ENCODE assay signal across 1 cellular context in the genomic region with DNA sequence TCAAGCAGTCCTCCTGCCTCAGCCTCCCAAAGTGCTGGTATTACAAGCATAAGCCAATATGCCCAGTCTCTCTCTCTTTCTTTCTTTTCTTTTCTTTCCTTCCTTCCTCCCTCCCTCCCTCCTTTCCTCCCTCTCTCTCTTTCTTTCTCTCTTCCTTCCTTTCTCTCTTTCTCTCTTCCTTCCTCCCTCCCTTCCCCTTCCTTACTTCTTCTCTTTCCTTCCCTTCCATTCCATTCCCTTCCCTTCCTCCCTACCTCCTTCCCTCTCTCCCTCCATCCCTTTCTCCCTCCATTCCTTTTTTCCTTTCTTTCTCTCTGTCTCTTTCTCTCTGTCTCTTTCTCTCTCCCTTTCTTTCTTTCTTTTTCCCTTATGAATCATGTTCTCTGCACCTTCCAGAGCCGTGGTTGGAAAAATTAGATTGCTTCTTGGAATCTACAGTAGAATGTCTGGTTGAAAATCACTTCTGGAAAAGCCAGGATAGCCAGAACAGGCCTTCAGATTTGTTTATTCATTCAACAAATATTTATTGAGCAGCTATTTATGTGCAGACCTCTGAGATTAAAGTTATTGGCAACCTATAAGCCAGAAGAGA.
TF ChIP-seq lines count a peak whose summit lies in the region.

No MANE protein-coding gene starts in this region.

TF ChIP-seq in HepG2, 621 proteins besides CTCF, POLR2A, EP300 and RAD21 (continued from another document and continues in another):
- TF ChIP-seq, protein P1, sequence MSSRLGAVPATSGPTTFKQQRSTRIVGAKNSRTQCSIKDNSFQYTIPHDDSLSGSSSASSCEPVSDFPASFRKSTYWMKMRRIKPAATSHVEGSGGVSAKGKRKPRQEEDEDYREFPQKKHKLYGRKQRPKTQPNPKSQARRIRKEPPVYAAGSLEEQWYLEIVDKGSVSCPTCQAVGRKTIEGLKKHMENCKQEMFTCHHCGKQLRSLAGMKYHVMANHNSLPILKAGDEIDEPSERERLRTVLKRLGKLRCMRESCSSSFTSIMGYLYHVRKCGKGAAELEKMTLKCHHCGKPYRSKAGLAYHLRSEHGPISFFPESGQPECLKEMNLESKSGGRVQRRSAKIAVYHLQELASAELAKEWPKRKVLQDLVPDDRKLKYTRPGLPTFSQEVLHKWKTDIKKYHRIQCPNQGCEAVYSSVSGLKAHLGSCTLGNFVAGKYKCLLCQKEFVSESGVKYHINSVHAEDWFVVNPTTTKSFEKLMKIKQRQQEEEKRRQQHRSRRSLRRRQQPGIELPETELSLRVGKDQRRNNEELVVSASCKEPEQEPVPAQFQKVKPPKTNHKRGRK (CRISPR knock-in tag; IDR thresholded peaks at IDR 0.05) = 0 out of 2 replicates have a peak, but pooled peaks have one; percentile 68
- TF ChIP-seq, protein P2, sequence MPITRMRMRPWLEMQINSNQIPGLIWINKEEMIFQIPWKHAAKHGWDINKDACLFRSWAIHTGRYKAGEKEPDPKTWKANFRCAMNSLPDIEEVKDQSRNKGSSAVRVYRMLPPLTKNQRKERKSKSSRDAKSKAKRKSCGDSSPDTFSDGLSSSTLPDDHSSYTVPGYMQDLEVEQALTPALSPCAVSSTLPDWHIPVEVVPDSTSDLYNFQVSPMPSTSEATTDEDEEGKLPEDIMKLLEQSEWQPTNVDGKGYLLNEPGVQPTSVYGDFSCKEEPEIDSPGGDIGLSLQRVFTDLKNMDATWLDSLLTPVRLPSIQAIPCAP (CRISPR knock-in tag; IDR thresholded peaks at IDR 0.05; ENCODE audit: low read depth) = no peak
- TF ChIP-seq, protein P3, sequence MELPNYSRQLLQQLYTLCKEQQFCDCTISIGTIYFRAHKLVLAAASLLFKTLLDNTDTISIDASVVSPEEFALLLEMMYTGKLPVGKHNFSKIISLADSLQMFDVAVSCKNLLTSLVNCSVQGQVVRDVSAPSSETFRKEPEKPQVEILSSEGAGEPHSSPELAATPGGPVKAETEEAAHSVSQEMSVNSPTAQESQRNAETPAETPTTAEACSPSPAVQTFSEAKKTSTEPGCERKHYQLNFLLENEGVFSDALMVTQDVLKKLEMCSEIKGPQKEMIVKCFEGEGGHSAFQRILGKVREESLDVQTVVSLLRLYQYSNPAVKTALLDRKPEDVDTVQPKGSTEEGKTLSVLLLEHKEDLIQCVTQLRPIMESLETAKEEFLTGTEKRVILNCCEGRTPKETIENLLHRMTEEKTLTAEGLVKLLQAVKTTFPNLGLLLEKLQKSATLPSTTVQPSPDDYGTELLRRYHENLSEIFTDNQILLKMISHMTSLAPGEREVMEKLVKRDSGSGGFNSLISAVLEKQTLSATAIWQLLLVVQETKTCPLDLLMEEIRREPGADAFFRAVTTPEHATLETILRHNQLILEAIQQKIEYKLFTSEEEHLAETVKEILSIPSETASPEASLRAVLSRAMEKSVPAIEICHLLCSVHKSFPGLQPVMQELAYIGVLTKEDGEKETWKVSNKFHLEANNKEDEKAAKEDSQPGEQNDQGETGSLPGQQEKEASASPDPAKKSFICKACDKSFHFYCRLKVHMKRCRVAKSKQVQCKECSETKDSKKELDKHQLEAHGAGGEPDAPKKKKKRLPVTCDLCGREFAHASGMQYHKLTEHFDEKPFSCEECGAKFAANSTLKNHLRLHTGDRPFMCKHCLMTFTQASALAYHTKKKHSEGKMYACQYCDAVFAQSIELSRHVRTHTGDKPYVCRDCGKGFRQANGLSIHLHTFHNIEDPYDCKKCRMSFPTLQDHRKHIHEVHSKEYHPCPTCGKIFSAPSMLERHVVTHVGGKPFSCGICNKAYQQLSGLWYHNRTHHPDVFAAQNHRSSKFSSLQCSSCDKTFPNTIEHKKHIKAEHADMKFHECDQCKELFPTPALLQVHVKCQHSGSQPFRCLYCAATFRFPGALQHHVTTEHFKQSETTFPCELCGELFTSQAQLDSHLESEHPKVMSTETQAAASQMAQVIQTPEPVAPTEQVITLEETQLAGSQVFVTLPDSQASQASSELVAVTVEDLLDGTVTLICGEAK (IDR thresholded peaks at IDR 0.05) = peak; percentile 30; the same call in 1 of the 2 replicates
- TF ChIP-seq, protein P3 (CRISPR knock-in tag; IDR thresholded peaks at IDR 0.05) = no peak
- no peak for TF ChIP-seq JUND (CRISPR knock-in tag; IDR thresholded peaks at IDR 0.05)
- TF ChIP-seq PLRG1 (conservative IDR thresholded peaks at IDR 0.05) = 0 out of 2 replicates have a peak, but pooled peaks have one; percentile 64
- TF ChIP-seq SP4 (CRISPR knock-in tag; IDR thresholded peaks at IDR 0.05) = no peak
- TF ChIP-seq, protein P4, sequence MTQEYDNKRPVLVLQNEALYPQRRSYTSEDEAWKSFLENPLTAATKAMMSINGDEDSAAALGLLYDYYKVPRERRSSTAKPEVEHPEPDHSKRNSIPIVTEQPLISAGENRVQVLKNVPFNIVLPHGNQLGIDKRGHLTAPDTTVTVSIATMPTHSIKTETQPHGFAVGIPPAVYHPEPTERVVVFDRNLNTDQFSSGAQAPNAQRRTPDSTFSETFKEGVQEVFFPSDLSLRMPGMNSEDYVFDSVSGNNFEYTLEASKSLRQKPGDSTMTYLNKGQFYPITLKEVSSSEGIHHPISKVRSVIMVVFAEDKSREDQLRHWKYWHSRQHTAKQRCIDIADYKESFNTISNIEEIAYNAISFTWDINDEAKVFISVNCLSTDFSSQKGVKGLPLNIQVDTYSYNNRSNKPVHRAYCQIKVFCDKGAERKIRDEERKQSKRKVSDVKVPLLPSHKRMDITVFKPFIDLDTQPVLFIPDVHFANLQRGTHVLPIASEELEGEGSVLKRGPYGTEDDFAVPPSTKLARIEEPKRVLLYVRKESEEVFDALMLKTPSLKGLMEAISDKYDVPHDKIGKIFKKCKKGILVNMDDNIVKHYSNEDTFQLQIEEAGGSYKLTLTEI (CRISPR knock-in tag; conservative IDR thresholded peaks at IDR 0.05) = no peak
- TF ChIP-seq, protein P5, sequence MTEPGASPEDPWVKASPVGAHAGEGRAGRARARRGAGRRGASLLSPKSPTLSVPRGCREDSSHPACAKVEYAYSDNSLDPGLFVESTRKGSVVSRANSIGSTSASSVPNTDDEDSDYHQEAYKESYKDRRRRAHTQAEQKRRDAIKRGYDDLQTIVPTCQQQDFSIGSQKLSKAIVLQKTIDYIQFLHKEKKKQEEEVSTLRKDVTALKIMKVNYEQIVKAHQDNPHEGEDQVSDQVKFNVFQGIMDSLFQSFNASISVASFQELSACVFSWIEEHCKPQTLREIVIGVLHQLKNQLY (CRISPR knock-in tag; IDR thresholded peaks at IDR 0.05) = no peak
- no peak for TF ChIP-seq ZNF33A (CRISPR knock-in tag; IDR thresholded peaks at IDR 0.05; ENCODE audit: borderline replicate concordance)
- TF ChIP-seq MAZ (IDR thresholded peaks at IDR 0.05; ENCODE audit: borderline replicate concordance, low read depth, low read length) = no peak
- TF ChIP-seq MAZ (CRISPR knock-in tag; IDR thresholded peaks at IDR 0.05; ENCODE audit: low read depth) = no peak
- no peak for TF ChIP-seq FOSL2 (CRISPR knock-in tag; IDR thresholded peaks at IDR 0.05)
- no peak for TF ChIP-seq TARDBP (CRISPR knock-in tag; IDR thresholded peaks at IDR 0.05)
- TF ChIP-seq CENPX (CRISPR knock-in tag; IDR thresholded peaks at IDR 0.05) = no peak
- no peak for TF ChIP-seq ZFP62 (CRISPR knock-in tag; IDR thresholded peaks at IDR 0.05)
- TF ChIP-seq, protein P6, sequence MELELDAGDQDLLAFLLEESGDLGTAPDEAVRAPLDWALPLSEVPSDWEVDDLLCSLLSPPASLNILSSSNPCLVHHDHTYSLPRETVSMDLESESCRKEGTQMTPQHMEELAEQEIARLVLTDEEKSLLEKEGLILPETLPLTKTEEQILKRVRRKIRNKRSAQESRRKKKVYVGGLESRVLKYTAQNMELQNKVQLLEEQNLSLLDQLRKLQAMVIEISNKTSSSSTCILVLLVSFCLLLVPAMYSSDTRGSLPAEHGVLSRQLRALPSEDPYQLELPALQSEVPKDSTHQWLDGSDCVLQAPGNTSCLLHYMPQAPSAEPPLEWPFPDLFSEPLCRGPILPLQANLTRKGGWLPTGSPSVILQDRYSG (CRISPR knock-in tag; IDR thresholded peaks at IDR 0.05) = no peak
- TF ChIP-seq ZNF510 (CRISPR knock-in tag; IDR thresholded peaks at IDR 0.05; ENCODE audit: low read depth) = no peak
- TF ChIP-seq, protein P7, sequence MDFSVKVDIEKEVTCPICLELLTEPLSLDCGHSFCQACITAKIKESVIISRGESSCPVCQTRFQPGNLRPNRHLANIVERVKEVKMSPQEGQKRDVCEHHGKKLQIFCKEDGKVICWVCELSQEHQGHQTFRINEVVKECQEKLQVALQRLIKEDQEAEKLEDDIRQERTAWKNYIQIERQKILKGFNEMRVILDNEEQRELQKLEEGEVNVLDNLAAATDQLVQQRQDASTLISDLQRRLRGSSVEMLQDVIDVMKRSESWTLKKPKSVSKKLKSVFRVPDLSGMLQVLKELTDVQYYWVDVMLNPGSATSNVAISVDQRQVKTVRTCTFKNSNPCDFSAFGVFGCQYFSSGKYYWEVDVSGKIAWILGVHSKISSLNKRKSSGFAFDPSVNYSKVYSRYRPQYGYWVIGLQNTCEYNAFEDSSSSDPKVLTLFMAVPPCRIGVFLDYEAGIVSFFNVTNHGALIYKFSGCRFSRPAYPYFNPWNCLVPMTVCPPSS (IDR thresholded peaks at IDR 0.05) = 0 out of 2 replicates have a peak, but pooled peaks have one; percentile 20
- no peak for TF ChIP-seq ZNF326 (CRISPR knock-in tag; IDR thresholded peaks at IDR 0.05; ENCODE audit: borderline replicate concordance)
- TF ChIP-seq, protein P8, sequence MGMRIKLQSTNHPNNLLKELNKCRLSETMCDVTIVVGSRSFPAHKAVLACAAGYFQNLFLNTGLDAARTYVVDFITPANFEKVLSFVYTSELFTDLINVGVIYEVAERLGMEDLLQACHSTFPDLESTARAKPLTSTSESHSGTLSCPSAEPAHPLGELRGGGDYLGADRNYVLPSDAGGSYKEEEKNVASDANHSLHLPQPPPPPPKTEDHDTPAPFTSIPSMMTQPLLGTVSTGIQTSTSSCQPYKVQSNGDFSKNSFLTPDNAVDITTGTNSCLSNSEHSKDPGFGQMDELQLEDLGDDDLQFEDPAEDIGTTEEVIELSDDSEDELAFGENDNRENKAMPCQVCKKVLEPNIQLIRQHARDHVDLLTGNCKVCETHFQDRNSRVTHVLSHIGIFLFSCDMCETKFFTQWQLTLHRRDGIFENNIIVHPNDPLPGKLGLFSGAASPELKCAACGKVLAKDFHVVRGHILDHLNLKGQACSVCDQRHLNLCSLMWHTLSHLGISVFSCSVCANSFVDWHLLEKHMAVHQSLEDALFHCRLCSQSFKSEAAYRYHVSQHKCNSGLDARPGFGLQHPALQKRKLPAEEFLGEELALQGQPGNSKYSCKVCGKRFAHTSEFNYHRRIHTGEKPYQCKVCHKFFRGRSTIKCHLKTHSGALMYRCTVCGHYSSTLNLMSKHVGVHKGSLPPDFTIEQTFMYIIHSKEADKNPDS (CRISPR knock-in tag; IDR thresholded peaks at IDR 0.05) = no peak
- TF ChIP-seq ZNF207 (IDR thresholded peaks at IDR 0.05; ENCODE audit: borderline replicate concordance) = no peak
- TF ChIP-seq FOXA1 (IDR thresholded peaks at IDR 0.05) = peak; percentile 44; the same call in 1 of the 2 replicates
- no peak for TF ChIP-seq FOXA1 (CRISPR knock-in tag; IDR thresholded peaks at IDR 0.05)
- peak; percentile 72; the same call in 1 of the 2 replicates for TF ChIP-seq IKZF1 (IDR thresholded peaks at IDR 0.05)
- TF ChIP-seq REPIN1 (CRISPR knock-in tag; IDR thresholded peaks at IDR 0.05; ENCODE audit: borderline replicate concordance, low read depth) = no peak
- TF ChIP-seq, protein P9, sequence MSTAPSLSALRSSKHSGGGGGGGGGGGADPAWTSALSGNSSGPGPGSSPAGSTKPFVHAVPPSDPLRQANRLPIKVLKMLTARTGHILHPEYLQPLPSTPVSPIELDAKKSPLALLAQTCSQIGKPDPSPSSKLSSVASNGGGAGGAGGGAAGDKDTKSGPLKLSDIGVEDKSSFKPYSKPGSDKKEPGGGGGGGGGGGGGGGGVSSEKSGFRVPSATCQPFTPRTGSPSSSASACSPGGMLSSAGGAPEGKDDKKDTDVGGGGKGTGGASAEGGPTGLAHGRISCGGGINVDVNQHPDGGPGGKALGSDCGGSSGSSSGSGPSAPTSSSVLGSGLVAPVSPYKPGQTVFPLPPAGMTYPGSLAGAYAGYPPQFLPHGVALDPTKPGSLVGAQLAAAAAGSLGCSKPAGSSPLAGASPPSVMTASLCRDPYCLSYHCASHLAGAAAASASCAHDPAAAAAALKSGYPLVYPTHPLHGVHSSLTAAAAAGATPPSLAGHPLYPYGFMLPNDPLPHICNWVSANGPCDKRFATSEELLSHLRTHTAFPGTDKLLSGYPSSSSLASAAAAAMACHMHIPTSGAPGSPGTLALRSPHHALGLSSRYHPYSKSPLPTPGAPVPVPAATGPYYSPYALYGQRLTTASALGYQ (CRISPR knock-in tag; IDR thresholded peaks at IDR 0.05) = no peak
- TF ChIP-seq MIER3 (CRISPR knock-in tag; IDR thresholded peaks at IDR 0.05; ENCODE audit: borderline replicate concordance) = no peak
- TF ChIP-seq, protein P10, sequence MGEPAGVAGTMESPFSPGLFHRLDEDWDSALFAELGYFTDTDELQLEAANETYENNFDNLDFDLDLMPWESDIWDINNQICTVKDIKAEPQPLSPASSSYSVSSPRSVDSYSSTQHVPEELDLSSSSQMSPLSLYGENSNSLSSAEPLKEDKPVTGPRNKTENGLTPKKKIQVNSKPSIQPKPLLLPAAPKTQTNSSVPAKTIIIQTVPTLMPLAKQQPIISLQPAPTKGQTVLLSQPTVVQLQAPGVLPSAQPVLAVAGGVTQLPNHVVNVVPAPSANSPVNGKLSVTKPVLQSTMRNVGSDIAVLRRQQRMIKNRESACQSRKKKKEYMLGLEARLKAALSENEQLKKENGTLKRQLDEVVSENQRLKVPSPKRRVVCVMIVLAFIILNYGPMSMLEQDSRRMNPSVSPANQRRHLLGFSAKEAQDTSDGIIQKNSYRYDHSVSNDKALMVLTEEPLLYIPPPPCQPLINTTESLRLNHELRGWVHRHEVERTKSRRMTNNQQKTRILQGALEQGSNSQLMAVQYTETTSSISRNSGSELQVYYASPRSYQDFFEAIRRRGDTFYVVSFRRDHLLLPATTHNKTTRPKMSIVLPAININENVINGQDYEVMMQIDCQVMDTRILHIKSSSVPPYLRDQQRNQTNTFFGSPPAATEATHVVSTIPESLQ (CRISPR knock-in tag; conservative IDR thresholded peaks at IDR 0.05) = no peak
